ENCODE assay signal across 11 cellular contexts in genomic region chr6:33421344-33421643, GRCh38. TPM values are rescaled to one million over a fixed set of nuclear protein-coding genes. Genes with fewer than 3 reads are reported as not detected.
DNase-seq lines count a peak whose midpoint lies in the region; TF ChIP-seq lines count a peak whose summit lies in the region.
"Had no signal": no experiment of that assay in that cellular context is flagged by ENCODE, and none has a peak within 500 bp of the region (broad histone marks: within the 10 kb centered on the region; RNA-seq: fewer than 3 reads in every experiment).

No MANE protein-coding gene starts in this region.

- H3K9me3 ChIP-seq in Caco-2: no peaks in the 10 kb centered on the region
- H3K9me3 ChIP-seq in OCI-LY7 (ENCODE audit: low read length): no peaks in the 10 kb centered on the region
- no peaks in the 10 kb centered on the region for H3K9me3 ChIP-seq in endodermal cell (ENCODE audit: control insufficient read depth, low read length)
- no peaks in the 10 kb centered on the region for H3K9me3 ChIP-seq in prostate gland
- H3K9me3 ChIP-seq: right lobe of liver, testis had no signal

- no peak overlapping the region for H3K4me3 ChIP-seq in Caco-2 (ENCODE audit: low read depth, low read length)
- no peak overlapping the region for H3K4me3 ChIP-seq in OCI-LY7 (ENCODE audit: low read depth, low read length, poor library complexity, severe bottlenecking)
- peak overlapping the region; percentile 78 for H3K4me3 ChIP-seq in endodermal cell (ENCODE audit: low read length)
- no peak overlapping the region for H3K4me3 ChIP-seq in prostate gland
- H3K4me3 ChIP-seq: right lobe of liver, testis had no signal

- no peak overlapping the region for H3K27ac ChIP-seq in OCI-LY7 (ENCODE audit: low read depth, low read length, poor library complexity, severe bottlenecking)
- no peak overlapping the region for H3K27ac ChIP-seq in endodermal cell (ENCODE audit: low read depth, low read length)
- no peak overlapping the region for H3K27ac ChIP-seq in prostate gland
- H3K27ac ChIP-seq: right lobe of liver had no signal

- H3K36me3 ChIP-seq in Caco-2 (ENCODE audit: control insufficient read depth, insufficient read depth, low read length) (no peaks in the 10 kb centered on the region), OCI-LY7 (ENCODE audit: insufficient read depth, low read length) (peaks cover 2% of the 10 kb centered on the region), endodermal cell (ENCODE audit: control insufficient read depth, insufficient read depth, low read length) (peaks cover 6% of the 10 kb centered on the region), prostate gland (no peaks in the 10 kb centered on the region)
- H3K36me3 ChIP-seq: right lobe of liver had no signal

- CTCF ChIA-PET in Caco-2 (lab: Charles Lee): no interaction called here
- CTCF ChIA-PET in OCI-LY7 (lab: Charles Lee; ENCODE audit: unreplicated experiment): no interaction called here
- CTCF ChIA-PET in GM10248 (lab: Yijun Ruan, JAX): no interaction called here

- peaks cover 6% of the 10 kb centered on the region; the same call in 1 of the 2 replicates for H4K20me1 ChIP-seq in OCI-LY7 (ENCODE audit: insufficient read depth, low read length)

- intact Hi-C loops in Caco-2 (cut with micrococcal nuclease; ENCODE audit: unreplicated experiment): no loop called here
- intact Hi-C loops in OCI-LY7 (cut with micrococcal nuclease; ENCODE audit: unreplicated experiment): no loop called here
- intact Hi-C loops in prostate gland (cut with DNase I): no loop called here

- H3K4me3 Mint-ChIP-seq in Caco-2 (ENCODE audit: unreplicated experiment): no peak overlapping the region
- H3K4me3 Mint-ChIP-seq in endodermal cell: peak overlapping the region; percentile 97
- peak overlapping the region; percentile 40 for H3K4me3 Mint-ChIP-seq in osteocyte (ENCODE audit: unreplicated experiment)

- peaks cover 7% of the 10 kb centered on the region for H3K27me3 Mint-ChIP-seq in Caco-2 (ENCODE audit: insufficient read depth, unreplicated experiment)
- H3K27me3 Mint-ChIP-seq in endodermal cell (ENCODE audit: insufficient read depth): no peaks in the 10 kb centered on the region
- no peaks in the 10 kb centered on the region for H3K27me3 Mint-ChIP-seq in osteocyte (ENCODE audit: unreplicated experiment)

- H3K27me3 ChIP-seq in Caco-2 (replicated peaks; ENCODE audit: control insufficient read depth, insufficient read depth, low read length): no peaks in the 10 kb centered on the region
- no peaks in the 10 kb centered on the region for H3K27me3 ChIP-seq in endodermal cell (ENCODE audit: control insufficient read depth, insufficient read depth, low read length, poor library complexity, severe bottlenecking)
- no peaks in the 10 kb centered on the region for H3K27me3 ChIP-seq in prostate gland (replicated peaks; ENCODE audit: insufficient read depth)
- H3K27me3 ChIP-seq: right lobe of liver, testis had no signal

- H3K79me2 ChIP-seq in OCI-LY7 (ENCODE audit: insufficient read depth, low read depth, low read length): peaks cover 14% of the 10 kb centered on the region; the same call in 1 of the 2 replicates

- POLR2A ChIA-PET in Caco-2 (lab: Charles Lee): no interaction called here
- POLR2A ChIA-PET in OCI-LY7 (lab: Charles Lee): no interaction called here
- POLR2A ChIA-PET in GM10248 (lab: Yijun Ruan, JAX): no interaction called here

- BruUV-seq in Caco-2 (replicated peaks; lab: Mats Ljungman, UMichigan) (no TSS peak), OCI-LY7 (replicated peaks; lab: Mats Ljungman, UMichigan) (no TSS peak)

- 0 out of 2 replicates have a peak overlapping the region, but pooled peaks have one; percentile 55 for H3K4me2 ChIP-seq in OCI-LY7 (ENCODE audit: low read length)

- TF ChIP-seq CTCF in Caco-2 (IDR thresholded peaks at IDR 0.05; ENCODE audit: insufficient read depth in 1 of 2, low read depth in 1 of 2, low read length in 1 of 2, severe bottlenecking in 1 of 2, unreplicated experiment in 1 of 2) (no peak), OCI-LY7 (conservative IDR thresholded peaks at IDR 0.05; ENCODE audit: low read length) (no peak), endodermal cell (conservative IDR thresholded peaks at IDR 0.05) (no peak), osteocyte (IDR thresholded peaks at IDR 0.05) (no peak), prostate gland (IDR thresholded peaks at IDR 0.05) (no peak), GM10248 (IDR thresholded peaks at IDR 0.05; ENCODE audit: control extremely low read depth, extremely low read depth, low read depth, missing control alignments) (no peak)

- no peak overlapping the region for H2AFZ ChIP-seq in OCI-LY7 (ENCODE audit: low read length)

- H3K36me3 Mint-ChIP-seq in Caco-2 (ENCODE audit: insufficient read depth, unreplicated experiment): peaks cover 18% of the 10 kb centered on the region
- H3K36me3 Mint-ChIP-seq in endodermal cell (ENCODE audit: low read depth): peaks cover 22% of the 10 kb centered on the region
- H3K36me3 Mint-ChIP-seq in osteocyte (ENCODE audit: unreplicated experiment): peaks cover 8% of the 10 kb centered on the region

- H3K4me1 ChIP-seq in Caco-2: peaks cover 22% of the 10 kb centered on the region
- peaks cover 41% of the 10 kb centered on the region for H3K4me1 ChIP-seq in OCI-LY7 (ENCODE audit: insufficient read depth, low read length, poor library complexity, severe bottlenecking)
- peaks cover 4% of the 10 kb centered on the region for H3K4me1 ChIP-seq in endodermal cell (ENCODE audit: control insufficient read depth, insufficient read depth, low read length)
- peaks cover 10% of the 10 kb centered on the region for H3K4me1 ChIP-seq in prostate gland (replicated peaks)

- H3K27ac Mint-ChIP-seq in Caco-2 (ENCODE audit: unreplicated experiment): peak overlapping the region; percentile 2
- H3K27ac Mint-ChIP-seq in endodermal cell: no peak overlapping the region
- peak overlapping the region; percentile 35 for H3K27ac Mint-ChIP-seq in osteocyte (ENCODE audit: unreplicated experiment)

- peaks cover 18% of the 10 kb centered on the region for H3K4me1 Mint-ChIP-seq in Caco-2 (ENCODE audit: low read depth, unreplicated experiment)
- peaks cover 54% of the 10 kb centered on the region for H3K4me1 Mint-ChIP-seq in endodermal cell
- peaks cover 64% of the 10 kb centered on the region for H3K4me1 Mint-ChIP-seq in osteocyte (ENCODE audit: unreplicated experiment)

- DNase-seq in Caco-2 (no peak), OCI-LY7 (ENCODE audit: low spot score) (no peak), endodermal cell (no peak), osteocyte (ENCODE audit: extremely low spot score, unreplicated experiment) (no peak), prostate gland (ENCODE audit: low spot score) (no peak), occipital lobe (lab: John Stamatoyannopoulos, UW) (no peak), GM10248 (ENCODE audit: extremely low spot score) (no peak)
- DNase-seq: activated CD8-positive, alpha-beta memory T cell treated with anti-CD3 and anti-CD28 coated beads, Interleukin-2, amount 50 U/mL, for 48 hours; MM.1S; right lobe of liver; testis had no signal

- no peaks in the 10 kb centered on the region for H3K9me3 Mint-ChIP-seq in Caco-2 (ENCODE audit: unreplicated experiment)
- H3K9me3 Mint-ChIP-seq in endodermal cell: no peaks in the 10 kb centered on the region
- H3K9me3 Mint-ChIP-seq in osteocyte (ENCODE audit: unreplicated experiment): no peaks in the 10 kb centered on the region

- H3K9me2 ChIP-seq in OCI-LY7 (ENCODE audit: insufficient read depth, low read length): no peaks in the 10 kb centered on the region

- TF ChIP-seq POLR2A in prostate gland (IDR thresholded peaks at IDR 0.05): no peak

- 88 to 93% methylated on average over 2 of the region's 2 CpGs for WGBS in endodermal cell (ENCODE audit: insufficient coverage in 1 of 2, insufficient read length in 1 of 2), 2 experiments
- 69% methylated on average over 2 of the region's 2 CpGs for WGBS in prostate gland

- H3K9ac ChIP-seq in endodermal cell (ENCODE audit: extremely low read depth, low read length, poor library complexity, severe bottlenecking): no peak overlapping the region

RNA-seq across cellular contexts. Expression of gene SYNGAP1, which starts 1.4 kb away (rescaled TPM):
- total RNA-seq in Caco-2 (2022) (17.1 and 18.3 TPM in 2 replicates), OCI-LY7 (2022) (30.7 and 32.3 TPM in 2 replicates), endodermal cell (10 to 100 TPM; 90.2 to 94.2 TPM), osteocyte (30.7 and 34.7 TPM in 2 replicates), prostate gland (10 to 100 TPM in 1 of 2 donors, 1 to 10 TPM in 1; 6.1 to 24.8 TPM), occipital lobe (21.5 TPM)
- total RNA-seq in OCI-LY7 (2014; rRNA removed; shearing (Covaris generic)): 5.4 and 5.6 TPM in 2 replicates
- 63.4 TPM for polyA plus RNA-seq in endodermal cell (2013, experiment 1 of 2)
- 54.7 TPM for polyA plus RNA-seq in endodermal cell (2013, experiment 2 of 2)

RNA-seq across cellular contexts. Expression of gene CUTA, which starts 3.4 kb away (rescaled TPM):
- total RNA-seq in Caco-2 (2022) (166 and 177 TPM in 2 replicates), OCI-LY7 (2022) (165 and 175 TPM in 2 replicates), endodermal cell (100 to 1,000 TPM; 198 to 219 TPM), osteocyte (302 and 325 TPM in 2 replicates), prostate gland (100 to 1,000 TPM; 189 to 260 TPM), occipital lobe (59.1 TPM)
- total RNA-seq in OCI-LY7 (2014; rRNA removed; shearing (Covaris generic)): 147 and 164 TPM in 2 replicates
- 232 TPM for polyA plus RNA-seq in endodermal cell (2013, experiment 1 of 2)
- 195 TPM for polyA plus RNA-seq in endodermal cell (2013, experiment 2 of 2)

RNA-seq across cellular contexts. Expression of gene PHF1, which starts 10.5 kb away (rescaled TPM):
- total RNA-seq in Caco-2 (2022) (23.6 and 26.4 TPM in 2 replicates), OCI-LY7 (2022) (30.2 and 35.0 TPM in 2 replicates), endodermal cell (10 to 100 TPM; 71.4 to 75.7 TPM), osteocyte (50.3 and 53.5 TPM in 2 replicates), prostate gland (100 to 1,000 TPM in 1 of 2 donors, 10 to 100 TPM in 1; 98.2 to 132 TPM), occipital lobe (17.9 TPM)
- total RNA-seq in OCI-LY7 (2014; rRNA removed; shearing (Covaris generic)): 19.9 and 21.4 TPM in 2 replicates
- 71.2 TPM for polyA plus RNA-seq in endodermal cell (2013, experiment 1 of 2)
- polyA plus RNA-seq in endodermal cell (2013, experiment 2 of 2): 61.2 TPM

RNA-seq across cellular contexts. Expression of gene KIFC1, which starts 29.7 kb away (rescaled TPM):
- total RNA-seq in Caco-2 (2022) (65.3 and 65.4 TPM in 2 replicates), OCI-LY7 (2022) (167 and 176 TPM in 2 replicates), endodermal cell (10 to 100 TPM; 56.6 to 94.3 TPM), osteocyte (10.8 and 11.6 TPM in 2 replicates), prostate gland (1 to 10 TPM; 5.8 to 6.5 TPM), occipital lobe (3.6 TPM)
- total RNA-seq in OCI-LY7 (2014; rRNA removed; shearing (Covaris generic)): 133 and 138 TPM in 2 replicates
- 99.2 TPM for polyA plus RNA-seq in endodermal cell (2013, experiment 1 of 2)
- 95.4 TPM for polyA plus RNA-seq in endodermal cell (2013, experiment 2 of 2)

RNA-seq across cellular contexts. Expression of gene ZBTB9, which starts 33.1 kb away (rescaled TPM):
- total RNA-seq in Caco-2 (2022) (11.4 and 12.5 TPM in 2 replicates), OCI-LY7 (2022) (6.8 and 7.3 TPM in 2 replicates), endodermal cell (10 to 100 TPM; 18.0 to 20.6 TPM), osteocyte (7.0 and 7.5 TPM in 2 replicates), prostate gland (1 to 10 TPM; 3.5 to 8.9 TPM), occipital lobe (9.2 TPM)
- 7.7 and 11.2 TPM in 2 replicates for total RNA-seq in OCI-LY7 (2014; rRNA removed; shearing (Covaris generic))
- 14.1 TPM for polyA plus RNA-seq in endodermal cell (2013, experiment 1 of 2)
- 12.5 TPM for polyA plus RNA-seq in endodermal cell (2013, experiment 2 of 2)
